ENCODE assay signal across 27 cellular contexts in genomic region chr17:31679667-31680066, GRCh38.
"Had no signal": no experiment of that assay in that cellular context is flagged by ENCODE, and none has a peak within 500 bp of the region (broad histone marks: within the 10 kb centered on the region; RNA-seq: fewer than 3 reads in every experiment).

No MANE protein-coding gene starts in this region.

- H3K4me2 ChIP-seq: hepatocyte had no signal

- H3K36me3 Mint-ChIP-seq: activated naive CD8-positive, alpha-beta T cell; brain; T-cell; type B pancreatic cell had no signal

- H3K79me2 ChIP-seq: hepatocyte had no signal

- H3K36me3 ChIP-seq: ascending aorta, cardiac muscle cell, colonic mucosa, gastroesophageal sphincter, right atrium auricular region, uterus, WERI-Rb-1 had no signal

- H2AFZ ChIP-seq: hepatocyte had no signal

- H3K27ac Mint-ChIP-seq: activated naive CD8-positive, alpha-beta T cell; activated T-helper 2 cell treated with anti-CD3 and anti-CD28 coated beads, Interferon-gamma antibody, Interleukin-2, Interleukin-4, amounts not matched to agents 10 μg/mL and 5 μg/mL and 100 μg/mL, durations not matched to agents 14 hours and 24 hours and 36 hours; brain; T-cell; type B pancreatic cell had no signal

- H3K27ac ChIP-seq: ascending aorta, cardiac muscle cell, colonic mucosa, gastroesophageal sphincter, hepatocyte, right atrium auricular region, uterus, WERI-Rb-1 had no signal

- H3K27me3 ChIP-seq: ascending aorta, cardiac muscle cell, colonic mucosa, gastroesophageal sphincter, hepatocyte, right atrium auricular region, uterus had no signal

- ATAC-seq: gastroesophageal sphincter, left colon had no signal

- H3K4me1 ChIP-seq: ascending aorta, colonic mucosa, gastroesophageal sphincter, uterus had no signal

- DNase-seq: activated CD4-positive, alpha-beta T cell treated with anti-CD3 and anti-CD28 coated beads, Interleukin-2, amount 50 U/mL, for 1 hour; activated CD4-positive, CD25-positive, alpha-beta regulatory T cell treated with anti-CD3 and anti-CD28 coated beads, Interleukin-2, amount 50 U/mL, for 72 hours; activated naive CD4-positive, alpha-beta T cell treated with Interleukin-2 at 50 U/mL for 16 hours; activated T-cell treated with anti-CD3 and anti-CD28 coated beads, Interleukin-2, amount 50 U/mL, for 4 hours; cerebellar nuclear complex; colonic mucosa; kidney; left colon; mammary epithelial cell; occipital lobe; substantia nigra; T-helper 9 cell; uterus; WERI-Rb-1 had no signal

- H3K4me3 Mint-ChIP-seq: activated naive CD8-positive, alpha-beta T cell; activated T-cell treated with anti-CD3 and anti-CD28 coated beads, Interleukin-2, amount 50 U/mL, for 4 hours; brain; T-cell; type B pancreatic cell had no signal

- H3K9me3 Mint-ChIP-seq: activated CD8-positive, alpha-beta T cell treated with anti-CD3 and anti-CD28 coated beads for 36 hours; activated T-cell treated with anti-CD3 and anti-CD28 coated beads, Interleukin-2, amount 50 U/mL, for 4 hours; activated T-helper 2 cell treated with anti-CD3 and anti-CD28 coated beads, Interferon-gamma antibody, Interleukin-2, Interleukin-4, amounts not matched to agents 10 μg/mL and 5 μg/mL and 100 μg/mL, durations not matched to agents 14 hours and 24 hours and 36 hours; T-cell; type B pancreatic cell had no signal

- H3K4me3 ChIP-seq: ascending aorta, cardiac muscle cell, colonic mucosa, gastroesophageal sphincter, hepatocyte, right atrium auricular region, uterus had no signal

- H3K9me3 ChIP-seq: ascending aorta, colonic mucosa, gastroesophageal sphincter, right atrium auricular region, uterus had no signal

- FAIRE-seq: endothelial cell of umbilical vein, kidney, TTC549 had no signal
